ENCODE assay signal across 8 cellular contexts in genomic region chr2:96144481-96145027, GRCh38. TPM values are rescaled to one million over a fixed set of nuclear protein-coding genes. Genes with fewer than 3 reads are reported as not detected.
DNase-seq lines count a peak whose midpoint lies in the region; ATAC-seq and TF ChIP-seq lines count a peak whose summit lies in the region.

No MANE protein-coding gene starts in this region.

- H3K27ac ChIP-seq in thyroid gland: no peak overlapping the region

- ATAC-seq in stimulated activated naive B cell treated with anti-CD40 and anti-IgM and Interleukin-4, amounts not matched to agents 10 μg/mL and 1 μg/mL and 100 μg/mL, for 72 hours (replicated peaks): no peak
- no peak for ATAC-seq in HG02885 (IDR thresholded peaks at IDR 0.05; ENCODE audit: poor library complexity, unreplicated experiment)
- ATAC-seq in HG02763 (IDR thresholded peaks at IDR 0.05; ENCODE audit: unreplicated experiment): no peak

- H3K27me3 ChIP-seq in thyroid gland: no peaks in the 10 kb centered on the region

- intact Hi-C loops in thyroid gland (cut with DNase I): loop anchor here (5.0 kb wide), 1 partner anchor 123 kb away; the partner anchor contains the start of genes CIAO1 and TMEM127

- peaks cover 27 to 32% of the 10 kb centered on the region in 2 donors for H3K36me3 Mint-ChIP-seq in stimulated activated naive B cell treated with anti-CD40 and anti-IgM and Interleukin-4, amounts not matched to agents 10 μg/mL and 1 μg/mL and 100 μg/mL, for 72 hours

- peak overlapping the region; percentile 95 for H3K4me3 ChIP-seq in GM12865 (ENCODE audit: low read depth, low read length)
- peak overlapping the region in 1 of 3 donors; percentile 40 for H3K4me3 ChIP-seq in thyroid gland (replicated peaks in 1 of 3)

- peaks cover 7 to 30% of the 10 kb centered on the region in 2 donors for H3K4me1 ChIP-seq in thyroid gland

- H3K4me3 Mint-ChIP-seq in stimulated activated naive B cell treated with anti-CD40 and anti-IgM and Interleukin-4, amounts not matched to agents 10 μg/mL and 1 μg/mL and 100 μg/mL, for 72 hours: peak overlapping the region; percentile 97 to 98

- no peaks in the 10 kb centered on the region for H3K36me3 ChIP-seq in thyroid gland

- peaks cover 55 to 86% of the 10 kb centered on the region in 2 donors for H3K4me1 Mint-ChIP-seq in stimulated activated naive B cell treated with anti-CD40 and anti-IgM and Interleukin-4, amounts not matched to agents 10 μg/mL and 1 μg/mL and 100 μg/mL, for 72 hours

- peak; percentile 50 for DNase-seq in GM12865 (ENCODE audit: low read depth)
- DNase-seq in NAMALWA (ENCODE audit: low spot score): peak; percentile 37
- peak; percentile 57 for DNase-seq in activated naive CD4-positive, alpha-beta T cell treated with Interleukin-2 at 50 U/mL for 16 hours
- DNase-seq in islet precursor cell: peak; percentile 69
- DNase-seq in stimulated activated naive B cell treated with anti-CD40 and anti-IgM and Interleukin-4, amounts not matched to agents 10 μg/mL and 1 μg/mL and 100 μg/mL, for 72 hours: no peak
- no peak for DNase-seq in thyroid gland

- no peaks in the 10 kb centered on the region for H3K9me3 Mint-ChIP-seq in stimulated activated naive B cell treated with anti-CD40 and anti-IgM and Interleukin-4, amounts not matched to agents 10 μg/mL and 1 μg/mL and 100 μg/mL, for 72 hours

- H3K9me3 ChIP-seq in thyroid gland: no peaks in the 10 kb centered on the region

- TF ChIP-seq CTCF in GM12865 (IDR thresholded peaks at IDR 0.05; ENCODE audit: insufficient read depth, low read depth, low read length, missing control alignments) (no peak), thyroid gland (IDR thresholded peaks at IDR 0.05) (no peak)

- no peak for TF ChIP-seq POLR2A in thyroid gland (IDR thresholded peaks at IDR 0.05)

- H3K27ac Mint-ChIP-seq in stimulated activated naive B cell treated with anti-CD40 and anti-IgM and Interleukin-4, amounts not matched to agents 10 μg/mL and 1 μg/mL and 100 μg/mL, for 72 hours: peak overlapping the region; percentile 96

- 11 to 13% methylated on average over 18 to 21 of the region's 35 CpGs for WGBS in thyroid gland, 2 donors

- H3K27me3 Mint-ChIP-seq in stimulated activated naive B cell treated with anti-CD40 and anti-IgM and Interleukin-4, amounts not matched to agents 10 μg/mL and 1 μg/mL and 100 μg/mL, for 72 hours: no peaks in the 10 kb centered on the region

RNA-seq across cellular contexts. Expression of gene DUSP2, which starts 0.7 kb away (rescaled TPM):
- 1 to 10 TPM; 2.2 to 8.4 (median 2.4) TPM for total RNA-seq in thyroid gland

RNA-seq across cellular contexts. Expression of gene ASTL, which starts 6.3 kb away (rescaled TPM):
- total RNA-seq in thyroid gland: not detected

RNA-seq across cellular contexts. Expression of gene ADRA2B, which starts 28.2 kb away (rescaled TPM):
- total RNA-seq in thyroid gland: 1 to 10 TPM in 2 of 4 donors, under 1 TPM in 2; 0.13 to 2.1 (median 1.0) TPM

Comparison
In these comparisons a context has a peak if more than half of its experiments do, and no peak if none do; other contexts are left out.
1. DNase-seq: peak in GM12865 (single experiment), NAMALWA (single experiment), activated naive CD4-positive, alpha-beta T cell treated with Interleukin-2 at 50 U/mL for 16 hours (single experiment) and islet precursor cell (single experiment); none in stimulated activated naive B cell treated with anti-CD40 and anti-IgM and Interleukin-4, amounts not matched to agents 10 μg/mL and 1 μg/mL and 100 μg/mL, for 72 hours (single experiment) and thyroid gland (0 of 2).